17 cellular contexts compared by ENCODE assay signal in genomic region chr7:100402241-100402640, GRCh38. TPM values are rescaled to one million over a fixed set of nuclear protein-coding genes. Genes with fewer than 3 reads are reported as not detected.
DNase-seq lines count a peak whose midpoint lies in the region; ATAC-seq and TF ChIP-seq lines count a peak whose summit lies in the region.
"Had no signal": no experiment of that assay in that cellular context is flagged by ENCODE, and none has a peak within 500 bp of the region (broad histone marks: within the 10 kb centered on the region; RNA-seq: fewer than 3 reads in every experiment).

No MANE protein-coding gene starts in this region.

- POLR2A ChIA-PET in activated B cell treated with CpG ODN at 0.5 μM for 24 hours (lab: Charles Lee) = interaction anchor here (1.0 kb wide), 1 partner anchor 28 kb away, joined by 3 read pairs; no protein-coding TSS in a partner anchor

- no peak overlapping the region for H3K27ac ChIP-seq in trophoblast cell (ENCODE audit: low read depth, low read length)
- no peak overlapping the region for H3K27ac ChIP-seq in heart left ventricle

- H3K79me2 ChIP-seq in trophoblast cell (ENCODE audit: control insufficient read depth, insufficient read depth, low read length, poor library complexity) = no peaks in the 10 kb centered on the region

- no peak for TF ChIP-seq CTCF in activated B cell treated with CpG ODN at 0.5 μM for 24 hours (IDR thresholded peaks at IDR 0.05)
- no peak for TF ChIP-seq CTCF in BE2C (IDR thresholded peaks at IDR 0.05; ENCODE audit: low read depth, low read length)
- TF ChIP-seq CTCF in heart left ventricle (IDR thresholded peaks at IDR 0.05) = no peak

- peaks cover 16% of the 10 kb centered on the region for H3K36me3 Mint-ChIP-seq in activated B cell treated with CpG ODN at 0.5 μM for 24 hours (ENCODE audit: low read depth)
- peaks cover 0 to 12% of the 10 kb centered on the region in 2 donors for H3K36me3 Mint-ChIP-seq in naive B cell

- CTCF ChIA-PET in activated B cell treated with CpG ODN at 0.5 μM for 24 hours (lab: Charles Lee) = interaction anchor here (0.7 kb wide), 1 partner anchor 28 kb away, joined by 3 read pairs; no protein-coding TSS in a partner anchor

- no peak overlapping the region for H3K18ac ChIP-seq in trophoblast cell (ENCODE audit: low read length)

- H2BK120ac ChIP-seq in trophoblast cell (ENCODE audit: insufficient read depth, low read length, poor library complexity) = no peak overlapping the region

- H3K27ac Mint-ChIP-seq in activated B cell treated with CpG ODN at 0.5 μM for 24 hours = peak overlapping the region; percentile 11
- H3K27ac Mint-ChIP-seq in naive B cell = peak overlapping the region in 4 of 6 donors; percentile 25 to 83 (median 52)
- H3K27ac Mint-ChIP-seq: B cell; CD4-positive, CD25-positive, alpha-beta regulatory T cell had no signal

- no peaks in the 10 kb centered on the region for H3K27me3 ChIP-seq in trophoblast cell (ENCODE audit: insufficient read depth, low read length)
- H3K27me3 ChIP-seq in BE2C = peaks cover 22% of the 10 kb centered on the region
- H3K27me3 ChIP-seq in heart left ventricle = no peaks in the 10 kb centered on the region

- no peak overlapping the region for H4K12ac ChIP-seq in trophoblast cell (ENCODE audit: low read depth, low read length)

- intact Hi-C loops in activated B cell treated with CpG ODN at 0.5 μM for 24 hours (cut with micrococcal nuclease) (loop anchor here (10.0 kb wide), 1 partner anchor 407 kb away; no protein-coding TSS in a partner anchor), heart left ventricle (cut with DNase I) (no loop called here)

- no peak overlapping the region for H3K14ac ChIP-seq in trophoblast cell (ENCODE audit: low read length)

- H3K4me2 ChIP-seq in trophoblast cell (ENCODE audit: low read length) = no peak overlapping the region

- H2AFZ ChIP-seq in trophoblast cell (ENCODE audit: insufficient read depth, low read length, poor library complexity) = no peak overlapping the region

- H3K9me3 ChIP-seq in trophoblast cell (ENCODE audit: insufficient read depth, low read depth, low read length) (peaks cover 3% of the 10 kb centered on the region), BE2C (no peaks in the 10 kb centered on the region), heart left ventricle (no peaks in the 10 kb centered on the region)
- H3K9me3 ChIP-seq: HAP-1 had no signal

- H3K9me3 Mint-ChIP-seq in activated B cell treated with CpG ODN at 0.5 μM for 24 hours = no peaks in the 10 kb centered on the region
- H3K9me3 Mint-ChIP-seq in naive B cell = no peaks in the 10 kb centered on the region
- H3K9me3 Mint-ChIP-seq: CD4-positive, CD25-positive, alpha-beta regulatory T cell; CD8-positive, alpha-beta memory T cell had no signal

- H2BK5ac ChIP-seq in trophoblast cell (ENCODE audit: low read depth, low read length, poor library complexity) = no peak overlapping the region

- no peak overlapping the region for H2BK12ac ChIP-seq in trophoblast cell (ENCODE audit: low read length)

- H3K4me1 ChIP-seq in trophoblast cell (ENCODE audit: control insufficient read depth in 1 of 2, insufficient read depth in 2 of 2, low read length in 2 of 2) (no peaks in the 10 kb centered on the region), BE2C (no peaks in the 10 kb centered on the region), heart left ventricle (peaks cover 0 to 21% (median 0%) of the 10 kb centered on the region in 12 donors)
- H3K4me1 ChIP-seq: HAP-1 had no signal

- H3K9ac ChIP-seq in trophoblast cell (ENCODE audit: low read length) = peak overlapping the region; percentile 37

- H3K4ac ChIP-seq in trophoblast cell (ENCODE audit: low read depth, low read length) = no peak overlapping the region

- no CpG with 5 or more reads among the region's 2 CpGs for WGBS in trophoblast cell (ENCODE audit: extremely low coverage, insufficient coverage, insufficient read length)
- 97 to 100% (median 98%) methylated on average over 2 of the region's 2 CpGs for WGBS in heart left ventricle, 4 donors

- TF ChIP-seq POLR2A in heart left ventricle (IDR thresholded peaks at IDR 0.05) = no peak

- H3K4me3 ChIP-seq in trophoblast cell (ENCODE audit: low read depth, low read length) = no peak overlapping the region
- H3K4me3 ChIP-seq in BE2C (ENCODE audit: low read depth, low read length) = no peak overlapping the region
- no peak overlapping the region for H3K4me3 ChIP-seq in heart left ventricle
- H3K4me3 ChIP-seq: HAP-1 had no signal

- no peak overlapping the region for H4K91ac ChIP-seq in trophoblast cell (ENCODE audit: low read depth, low read length)

- H3K36me3 ChIP-seq in trophoblast cell (ENCODE audit: control insufficient read depth in 1 of 2, insufficient read depth in 2 of 2, low read length in 2 of 2) (no peaks in the 10 kb centered on the region), BE2C (no peaks in the 10 kb centered on the region), heart left ventricle (peaks cover 0 to 19% (median 0%) of the 10 kb centered on the region in 9 donors)
- H3K36me3 ChIP-seq: HAP-1 had no signal

- H3K4me3 Mint-ChIP-seq in activated B cell treated with CpG ODN at 0.5 μM for 24 hours (no peak overlapping the region), naive B cell (no peak overlapping the region)
- H3K4me3 Mint-ChIP-seq: B cell; CD4-positive, CD25-positive, alpha-beta regulatory T cell; CD8-positive, alpha-beta memory T cell had no signal

- H3K27me3 Mint-ChIP-seq in activated B cell treated with CpG ODN at 0.5 μM for 24 hours (no peaks in the 10 kb centered on the region), naive B cell (no peaks in the 10 kb centered on the region)
- H3K27me3 Mint-ChIP-seq: B cell; CD8-positive, alpha-beta memory T cell had no signal

- H2AK5ac ChIP-seq in trophoblast cell (ENCODE audit: low read length) = no peak overlapping the region

- DNase-seq in activated B cell treated with CpG ODN at 0.5 μM for 24 hours (no peak), cerebellum (ENCODE audit: low spot score) (peak; percentile 88), naive B cell (no peak), trophoblast cell (no peak), BE2C (no peak), heart left ventricle (no peak)
- DNase-seq in activated CD8-positive, alpha-beta memory T cell treated with anti-CD3 and anti-CD28 coated beads, Interleukin-2, amount 50 U/mL, for 4 hours = no peak
- DNase-seq: CD4-positive, CD25-positive, alpha-beta regulatory T cell; CD8-positive, alpha-beta memory T cell; COR-L47; DMS 273 treated with DMSO at 0.1 percent for 48 hours; DMS53; DND-41; EL had no signal

- H3K4me1 Mint-ChIP-seq in activated B cell treated with CpG ODN at 0.5 μM for 24 hours = peaks cover 23% of the 10 kb centered on the region
- peaks cover 18 to 27% (median 22%) of the 10 kb centered on the region in 3 donors for H3K4me1 Mint-ChIP-seq in naive B cell

- no peak overlapping the region for H4K8ac ChIP-seq in trophoblast cell (ENCODE audit: low read depth, low read length)

- no peaks in the 10 kb centered on the region for H3K79me1 ChIP-seq in trophoblast cell (ENCODE audit: low read length)

- H3K23ac ChIP-seq in trophoblast cell (ENCODE audit: low read length) = peak overlapping the region; percentile 97

- no peak for ATAC-seq in activated B cell treated with CpG ODN at 0.5 μM for 24 hours (ENCODE audit: low read depth)
- no peak for ATAC-seq in naive B cell (ENCODE audit: low read depth in 2 of 2)
- ATAC-seq in heart left ventricle = no peak

RNA-seq across cellular contexts. Expression of gene ZCWPW1, which starts 26.3 kb away (rescaled TPM):
- total RNA-seq in activated B cell treated with CpG ODN at 0.5 μM for 24 hours (10.8 and 15.2 TPM in 2 replicates), cerebellum (2.8 TPM), heart left ventricle (1 to 10 TPM; 2.8 to 6.2 (median 3.7) TPM)
- polyA plus RNA-seq in naive B cell (ENCODE audit: low read depth in 6 of 6) (10 to 100 TPM in 5 of 6 donors, 1 to 10 TPM in 1; 9.4 to 24.9 (median 13.3) TPM), heart left ventricle (1 to 10 TPM; 5.1 to 6.4 TPM)
- polyA plus RNA-seq in trophoblast cell (2013) = 1.6 and 2.0 TPM in 2 replicates
- 1.0 TPM for polyA plus RNA-seq in BE2C (2012; ENCODE audit: insufficient read depth, insufficient read length, low read depth)

RNA-seq across cellular contexts. Expression of gene MEPCE, which starts 27.4 kb away (rescaled TPM):
- total RNA-seq in activated B cell treated with CpG ODN at 0.5 μM for 24 hours (61.0 and 65.5 TPM in 2 replicates), cerebellum (18.5 TPM), heart left ventricle (10 to 100 TPM; 15.8 to 30.3 (median 21.5) TPM)
- polyA plus RNA-seq in naive B cell (ENCODE audit: low read depth in 6 of 6) (10 to 100 TPM; 10.9 to 24.6 (median 19.5) TPM), heart left ventricle (10 to 100 TPM; 14.6 to 24.5 TPM)
- polyA plus RNA-seq in trophoblast cell (2013) = 21.4 and 21.7 TPM in 2 replicates
- polyA plus RNA-seq in BE2C (2012; ENCODE audit: insufficient read depth, insufficient read length, low read depth) = 78.8 TPM

RNA-seq across cellular contexts. Expression of gene PILRA, which starts 29.0 kb away (rescaled TPM):
- 2.1 and 2.2 TPM in 2 replicates for total RNA-seq in activated B cell treated with CpG ODN at 0.5 μM for 24 hours
- 3.3 TPM for total RNA-seq in cerebellum
- 1 to 10 TPM in 1 of 6 donors, under 1 TPM in 4, not detected in 1; 0.53 to 1.8 (median 0.53) TPM for polyA plus RNA-seq in naive B cell (ENCODE audit: low read depth in 6 of 6)
- 2.5 and 2.9 TPM in 2 replicates for polyA plus RNA-seq in trophoblast cell (2013)
- polyA plus RNA-seq in BE2C (2012; ENCODE audit: insufficient read depth, insufficient read length, low read depth) = 3.0 TPM
- total RNA-seq in heart left ventricle = 10 to 100 TPM in 2 of 9 donors, 1 to 10 TPM in 6, under 1 TPM in 1; 0.69 to 30.5 (median 3.4) TPM
- polyA plus RNA-seq in heart left ventricle = 1 to 10 TPM; 1.8 to 2.5 TPM
- total RNA-seq: A172 had no signal

RNA-seq across cellular contexts. Expression of gene PPP1R35, which starts 34.1 kb away (rescaled TPM):
- total RNA-seq in activated B cell treated with CpG ODN at 0.5 μM for 24 hours (41.2 and 45.0 TPM in 2 replicates), cerebellum (6.4 TPM), heart left ventricle (10 to 100 TPM in 8 of 9 donors, 1 to 10 TPM in 1; 9.6 to 26.8 (median 12.4) TPM)
- polyA plus RNA-seq in naive B cell (ENCODE audit: low read depth in 6 of 6) (10 to 100 TPM; 21.8 to 46.8 (median 27.5) TPM), heart left ventricle (10 to 100 TPM; 17.7 to 28.4 TPM)
- 42.2 and 45.3 TPM in 2 replicates for polyA plus RNA-seq in trophoblast cell (2013)
- 138 TPM for polyA plus RNA-seq in BE2C (2012; ENCODE audit: insufficient read depth, insufficient read length, low read depth)

RNA-seq across cellular contexts. Expression of gene PILRB, which starts 44.3 kb away (rescaled TPM):
- total RNA-seq in activated B cell treated with CpG ODN at 0.5 μM for 24 hours = 65.8 and 79.4 TPM in 2 replicates
- 18.4 TPM for total RNA-seq in cerebellum
- 10 to 100 TPM in 2 of 6 donors, 1 to 10 TPM in 4; 3.5 to 28.7 (median 7.0) TPM for polyA plus RNA-seq in naive B cell (ENCODE audit: low read depth in 6 of 6)
- 16.4 and 18.2 TPM in 2 replicates for polyA plus RNA-seq in trophoblast cell (2013)
- polyA plus RNA-seq in BE2C (2012; ENCODE audit: insufficient read depth, insufficient read length, low read depth) = 154 TPM
- 10 to 100 TPM in 4 of 9 donors, 1 to 10 TPM in 5; 6.2 to 15.1 (median 10.0) TPM for total RNA-seq in heart left ventricle
- 10 to 100 TPM in 1 of 2 donors, 1 to 10 TPM in 1; 8.7 to 24.2 TPM for polyA plus RNA-seq in heart left ventricle
